Comparison of ENCODE assay signal across 25 cellular contexts in the genomic region with DNA sequence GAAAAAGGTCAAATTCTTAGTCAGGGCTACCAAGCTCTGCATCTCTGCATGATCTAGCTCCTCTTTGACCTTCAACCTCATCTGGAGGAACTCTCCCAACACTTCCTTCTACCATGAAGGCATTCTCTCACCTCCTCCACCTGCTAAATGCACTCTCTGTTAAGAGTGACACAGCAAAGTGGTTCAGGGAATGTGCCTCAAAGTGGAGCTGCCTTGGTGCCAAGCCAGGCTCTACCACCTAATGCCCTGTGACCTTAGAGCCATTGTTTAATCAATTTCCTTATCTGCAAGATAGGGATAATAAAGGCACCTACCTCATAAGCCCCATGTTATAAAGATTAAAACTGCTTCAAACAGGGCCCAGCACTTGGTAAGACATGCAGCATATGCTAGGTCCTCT.
"Had no signal": no experiment of that assay in that cellular context is flagged by ENCODE, and none has a peak within 500 bp of the region (broad histone marks: within the 10 kb centered on the region; RNA-seq: fewer than 3 reads in every experiment).

No MANE protein-coding gene starts in this region.

- H3K27me3 Mint-ChIP-seq: activated CD8-positive, alpha-beta T cell treated with anti-CD3 and anti-CD28 coated beads for 36 hours; activated T-cell treated with anti-CD3 and anti-CD28 coated beads, Interleukin-2, amount 50 U/mL, for 24 hours had no signal

- ATAC-seq: activated CD4-positive, alpha-beta T cell treated with anti-CD3 and anti-CD28 coated beads for 36 hours; activated CD8-positive, alpha-beta T cell treated with anti-CD3 and anti-CD28 coated beads for 36 hours; activated naive CD4-positive, alpha-beta T cell treated with anti-CD3 and anti-CD28 coated beads, Interleukin-2, amount 50 U/mL, for 72 hours; activated naive CD8-positive, alpha-beta T cell treated with anti-CD3 and anti-CD28 coated beads, Interleukin-2, amount 50 U/mL, for 24 hours; body of pancreas; Right ventricle myocardium inferior had no signal

- H3K9me3 Mint-ChIP-seq: activated CD8-positive, alpha-beta T cell treated with anti-CD3 and anti-CD28 coated beads for 36 hours; activated naive CD8-positive, alpha-beta T cell treated with anti-CD3 and anti-CD28 coated beads, Interleukin-2, amount 50 U/mL, for 24 hours; activated T-cell treated with anti-CD3 and anti-CD28 coated beads, Interleukin-2, amount 50 U/mL, for 24 hours had no signal

- H3K27ac Mint-ChIP-seq: activated CD4-positive, alpha-beta T cell treated with anti-CD3 and anti-CD28 coated beads for 36 hours; activated CD8-positive, alpha-beta T cell treated with anti-CD3 and anti-CD28 coated beads for 36 hours; activated naive CD4-positive, alpha-beta T cell treated with anti-CD3 and anti-CD28 coated beads, Interleukin-2, amount 50 U/mL, for 72 hours; activated naive CD8-positive, alpha-beta T cell treated with anti-CD3 and anti-CD28 coated beads, Interleukin-2, amount 50 U/mL, for 24 hours; activated T-cell treated with anti-CD3 and anti-CD28 coated beads, Interleukin-2, amount 50 U/mL, for 24 hours had no signal

- H3K27me3 ChIP-seq: ascending aorta, body of pancreas, MG63 had no signal

- H3K4me1 Mint-ChIP-seq: activated CD4-positive, alpha-beta T cell treated with anti-CD3 and anti-CD28 coated beads for 36 hours; activated naive CD8-positive, alpha-beta T cell treated with anti-CD3 and anti-CD28 coated beads, Interleukin-2, amount 50 U/mL, for 24 hours had no signal

- H3K36me3 ChIP-seq: ascending aorta, MG63 had no signal

- H3K4me1 ChIP-seq: ascending aorta, body of pancreas had no signal

- DNase-seq: activated CD4-positive, alpha-beta T cell treated with anti-CD3 and anti-CD28 coated beads for 36 hours; activated CD8-positive, alpha-beta T cell treated with anti-CD3 and anti-CD28 coated beads for 36 hours; activated effector memory CD4-positive, alpha-beta T cell treated with anti-CD3 and anti-CD28 coated beads, Interleukin-2, amount 50 U/mL, for 16 hours; activated naive CD4-positive, alpha-beta T cell treated with Interleukin-2 at 50 U/mL for 16 hours; activated naive CD8-positive, alpha-beta T cell treated with anti-CD3 and anti-CD28 coated beads, Interleukin-2, amount 50 U/mL, for 24 hours; activated T-cell treated with anti-CD3 and anti-CD28 coated beads, Interleukin-2, amount 50 U/mL, for 24 hours; amniotic stem cell; body of pancreas; MG63; NCI-H1105; NCI-H1436; NCI-H1694 treated with DMSO at 0.1 percent for 48 hours; NCI-H2029 treated with DMSO at 0.1 percent for 48 hours; NCI-H345; NCI-H510A; NCI-H526 treated with DMSO at 0.1 percent for 48 hours; NCI-H82; RPMI8226; T-helper 1 cell; WERI-Rb-1 had no signal

- H3K4me3 Mint-ChIP-seq: activated CD4-positive, alpha-beta T cell treated with anti-CD3 and anti-CD28 coated beads for 36 hours; activated CD8-positive, alpha-beta T cell treated with anti-CD3 and anti-CD28 coated beads for 36 hours; activated naive CD8-positive, alpha-beta T cell treated with anti-CD3 and anti-CD28 coated beads, Interleukin-2, amount 50 U/mL, for 24 hours; activated T-cell treated with anti-CD3 and anti-CD28 coated beads, Interleukin-2, amount 50 U/mL, for 24 hours had no signal

- H3K9me3 ChIP-seq: ascending aorta, body of pancreas, MG63 had no signal

- H3K36me3 Mint-ChIP-seq: activated naive CD4-positive, alpha-beta T cell treated with anti-CD3 and anti-CD28 coated beads, Interleukin-2, amount 50 U/mL, for 72 hours had no signal

- H3K27ac ChIP-seq: ascending aorta, body of pancreas, KMS-11, SK-N-MC, WERI-Rb-1 had no signal

- H3K4me3 ChIP-seq: ascending aorta, body of pancreas, MG63, SK-N-MC had no signal
